Comparison of ENCODE assay signal across 26 cellular contexts in genomic region chr13:81382236-81382635, GRCh38.
"Had no signal": no experiment of that assay in that cellular context is flagged by ENCODE, and none has a peak within 500 bp of the region (broad histone marks: within the 10 kb centered on the region; RNA-seq: fewer than 3 reads in every experiment).

No MANE protein-coding gene starts in this region.

- H3K9me3 ChIP-seq: mucosa of descending colon, prostate gland, suprapubic skin, vagina had no signal

- H3K27ac Mint-ChIP-seq: effector memory CD8-positive, alpha-beta T cell; memory B cell; mesothelial cell of epicardium; naive B cell; natural killer cell treated with Interleukin-12 subunit alpha and Interleukin-12 subunit beta and Interleukin-15 and Interleukin-18, amount 100 ng/mL, for 72 hours; stimulated activated naive CD8-positive, alpha-beta T cell treated with anti-CD3 and anti-CD28 coated beads, Interleukin-15, amount 100 ng/mL, for 72 hours had no signal

- H3K9me3 Mint-ChIP-seq: neural crest cell had no signal

- H3K4me3 ChIP-seq: lung, mucosa of descending colon, prostate gland, right atrium auricular region, smooth muscle cell, suprapubic skin, vagina had no signal

- H3K4me2 ChIP-seq: smooth muscle cell had no signal

- H3K27me3 Mint-ChIP-seq: effector memory CD8-positive, alpha-beta T cell; memory B cell; naive B cell; natural killer cell treated with Interleukin-12 subunit alpha and Interleukin-12 subunit beta and Interleukin-15 and Interleukin-18, amount 100 ng/mL, for 72 hours; stimulated activated naive CD8-positive, alpha-beta T cell treated with anti-CD3 and anti-CD28 coated beads, Interleukin-15, amount 100 ng/mL, for 72 hours had no signal

- H3K36me3 ChIP-seq: prostate gland, right atrium auricular region, suprapubic skin, vagina had no signal

- DNase-seq: cortex of kidney; effector memory CD8-positive, alpha-beta T cell; hypothalamus; kidney; mucosa of descending colon; naive B cell; nucleus accumbens; stimulated activated CD4-positive, alpha-beta T cell treated with anti-CD3 and anti-CD28 coated beads, Interleukin-12 subunit alpha, Interleukin-12 subunit beta, amount 100 ng/mL, for 4 hours; stimulated activated CD4-positive, alpha-beta T cell treated with anti-CD3 and anti-CD28 coated beads, Interleukin-1b, Interleukin-23, amount 100 ng/mL, for 48 hours; stimulated activated CD4-positive, alpha-beta T cell treated with anti-CD3 and anti-CD28 coated beads, Interleukin-4, amount 100 ng/mL, for 1 hour; stimulated activated CD8-positive, alpha-beta memory T cell treated with anti-CD3 and anti-CD28 coated beads, Interleukin-4, amount 100 ng/mL, for 48 hours; stimulated activated naive CD4-positive, alpha-beta T cell; stimulated activated naive CD8-positive, alpha-beta T cell treated with anti-CD3 and anti-CD28 coated beads, Interleukin-15, amount 100 ng/mL, for 72 hours; trophoblast cell had no signal

- H3K4me1 ChIP-seq: prostate gland, right atrium auricular region, suprapubic skin, vagina had no signal

- ATAC-seq: effector memory CD8-positive, alpha-beta T cell; left lobe of liver; mucosa of descending colon; natural killer cell treated with Interleukin-12 subunit alpha and Interleukin-12 subunit beta and Interleukin-15 and Interleukin-18, amount 100 ng/mL, for 72 hours; sciatic nerve; stimulated activated naive CD8-positive, alpha-beta T cell treated with anti-CD3 and anti-CD28 coated beads, Interleukin-15, amount 100 ng/mL, for 72 hours had no signal

- H3K27me3 ChIP-seq: right atrium auricular region, suprapubic skin, vagina had no signal

- H3K4me1 Mint-ChIP-seq: memory B cell; naive B cell; stimulated activated naive CD8-positive, alpha-beta T cell treated with anti-CD3 and anti-CD28 coated beads, Interleukin-15, amount 100 ng/mL, for 72 hours had no signal

- H3K27ac ChIP-seq: prostate gland, right atrium auricular region, suprapubic skin, vagina had no signal

- H3K36me3 Mint-ChIP-seq: memory B cell; naive B cell; natural killer cell treated with Interleukin-12 subunit alpha and Interleukin-12 subunit beta and Interleukin-15 and Interleukin-18, amount 100 ng/mL, for 72 hours had no signal

- H3K4me3 Mint-ChIP-seq: effector memory CD8-positive, alpha-beta T cell; memory B cell; mesothelial cell of epicardium; naive B cell; natural killer cell treated with Interleukin-12 subunit alpha and Interleukin-12 subunit beta and Interleukin-15 and Interleukin-18, amount 100 ng/mL, for 72 hours; neural crest cell; stimulated activated naive CD8-positive, alpha-beta T cell treated with anti-CD3 and anti-CD28 coated beads, Interleukin-15, amount 100 ng/mL, for 72 hours had no signal
